In genomic region chr2:218034497-218035213, GRCh38 we compare ENCODE assay signal across 8 cellular contexts. TPM values are rescaled to one million over a fixed set of nuclear protein-coding genes. Genes with fewer than 3 reads are reported as not detected.
DNase-seq lines count a peak whose midpoint lies in the region; ATAC-seq and TF ChIP-seq lines count a peak whose summit lies in the region.
"Not testable (repeated sequence)": the region's sequence is repeated elsewhere in the genome, so short reads cannot be mapped to it uniquely, and the experiment has no call there.

No MANE protein-coding gene starts in this region.

- H3K27me3 Mint-ChIP-seq in Caco-2 (ENCODE audit: insufficient read depth, unreplicated experiment): peaks cover 14% of the 10 kb centered on the region
- H3K27me3 Mint-ChIP-seq in endodermal cell (ENCODE audit: insufficient read depth): peaks cover 53% of the 10 kb centered on the region

- intact Hi-C loops in Caco-2 (cut with micrococcal nuclease; ENCODE audit: unreplicated experiment): loop anchor here (1.0 to 2.0 kb wide), 4 partner anchors 24 to 249 kb away; no protein-coding TSS in a partner anchor

- H3K27ac ChIP-seq in endodermal cell (ENCODE audit: low read depth, low read length): not testable (repeated sequence)

- POLR2A ChIA-PET in Caco-2 (lab: Charles Lee): not testable (repeated sequence)

- 19 to 26% methylated on average over 6 to 23 of the region's 24 CpGs for WGBS in endodermal cell (ENCODE audit: insufficient coverage in 1 of 2, insufficient read length in 1 of 2), 2 experiments

- not testable (repeated sequence) for H3K9me3 Mint-ChIP-seq in Caco-2 (ENCODE audit: unreplicated experiment); endodermal cell

- not testable (repeated sequence) for H3K4me3 Mint-ChIP-seq in Caco-2 (ENCODE audit: unreplicated experiment)
- H3K4me3 Mint-ChIP-seq in endodermal cell: peak overlapping the region; percentile 41

- not testable (repeated sequence) for H3K27ac Mint-ChIP-seq in Caco-2 (ENCODE audit: unreplicated experiment); endodermal cell

- H3K4me1 Mint-ChIP-seq in Caco-2 (ENCODE audit: low read depth, unreplicated experiment); endodermal cell: not testable (repeated sequence)

- not testable (repeated sequence) for H3K4me1 ChIP-seq in Caco-2; endodermal cell (ENCODE audit: control insufficient read depth, insufficient read depth, low read length)

- H3K36me3 ChIP-seq in Caco-2 (ENCODE audit: control insufficient read depth, insufficient read depth, low read length); endodermal cell (ENCODE audit: control insufficient read depth, insufficient read depth, low read length): not testable (repeated sequence)

- CTCF ChIA-PET in Caco-2 (lab: Charles Lee): interaction anchor here (0.5 to 1.1 kb wide), 8 partner anchors 12 to 1516 kb away, joined by 3 to 32 read pairs (median 4); no protein-coding TSS in a partner anchor

- BruUV-seq in Caco-2 (replicated peaks; lab: Mats Ljungman, UMichigan): not testable (repeated sequence)

- ATAC-seq in GM21390 (IDR thresholded peaks at IDR 0.05; ENCODE audit: unreplicated experiment): peak; percentile 86

- not testable (repeated sequence) for H3K9me3 ChIP-seq in Caco-2; endodermal cell (ENCODE audit: control insufficient read depth, low read length)

- not testable (repeated sequence) for H3K36me3 Mint-ChIP-seq in Caco-2 (ENCODE audit: insufficient read depth, unreplicated experiment); endodermal cell (ENCODE audit: low read depth)

- TF ChIP-seq CTCF in Caco-2 (IDR thresholded peaks at IDR 0.05; ENCODE audit: insufficient read depth in 1 of 2, low read depth in 1 of 2, low read length in 1 of 2, severe bottlenecking in 1 of 2, unreplicated experiment in 1 of 2) (peak; percentile 76 to 85), endodermal cell (conservative IDR thresholded peaks at IDR 0.05) (peak; percentile 87)

- not testable (repeated sequence) for H3K9ac ChIP-seq in endodermal cell (ENCODE audit: extremely low read depth, low read length, poor library complexity, severe bottlenecking)

- H3K4me3 ChIP-seq in Caco-2 (ENCODE audit: low read depth, low read length): not testable (repeated sequence)
- H3K4me3 ChIP-seq in endodermal cell (ENCODE audit: low read length): peak overlapping the region; percentile 38

- DNase-seq in Caco-2 (peak; percentile 69 to 73), HS-27A (ENCODE audit: low read depth) (peak; percentile 5), NOMO-1 treated with dmso at 0.1 percent for 144 hours (lab: John Stamatoyannopoulos, UW; ENCODE audit: unreplicated experiment) (peak; percentile 93), endodermal cell (peak; percentile 90), mesenteric fat pad (ENCODE audit: low spot score) (peak; percentile 89)
- peak; percentile 12 for DNase-seq in activated CD8-positive, alpha-beta memory T cell treated with anti-CD3 and anti-CD28 coated beads, Interleukin-2, amount 50 U/mL, for 1 hour (ENCODE audit: extremely low read depth)
- DNase-seq in stimulated activated CD8-positive, alpha-beta memory T cell treated with anti-CD3 and anti-CD28 coated beads, Interleukin-15, amount 100 ng/mL, for 4 hours (ENCODE audit: low read depth in 2 of 2): peak; percentile 29 to 36

- not testable (repeated sequence) for H3K27me3 ChIP-seq in Caco-2 (replicated peaks; ENCODE audit: control insufficient read depth, insufficient read depth, low read length)
- peaks cover 38% of the 10 kb centered on the region for H3K27me3 ChIP-seq in endodermal cell (ENCODE audit: control insufficient read depth, insufficient read depth, low read length, poor library complexity, severe bottlenecking)

RNA-seq across cellular contexts. Expression of gene TNS1, which starts 31.9 kb away (rescaled TPM):
- total RNA-seq in Caco-2 (2022) (16.1 and 16.9 TPM in 2 replicates), endodermal cell (1 to 10 TPM; 3.3 to 4.2 TPM), mesenteric fat pad (449 TPM)
- polyA plus RNA-seq in endodermal cell (2013, experiment 1 of 2): 5.6 TPM
- polyA plus RNA-seq in endodermal cell (2013, experiment 2 of 2): 7.2 TPM

RNA-seq across cellular contexts. Expression of gene RUFY4, which starts 34.4 kb away (rescaled TPM):
- total RNA-seq in Caco-2 (2022) (not detected in 2 replicates), endodermal cell (under 1 TPM in 1 of 2 donors, not detected in 1; 0.35 TPM), mesenteric fat pad (0.42 TPM)
- not detected for polyA plus RNA-seq in endodermal cell (2013, experiment 1 of 2)
- not detected for polyA plus RNA-seq in endodermal cell (2013, experiment 2 of 2)

Comparison
In these comparisons a context has a peak if more than half of its experiments do, and no peak if none do; other contexts are left out.
1. DNase-seq: peak in every context shown above with its lines; median percentile 93 in NOMO-1 treated with dmso at 0.1 percent for 144 hours; 90 in endodermal cell; 89 in mesenteric fat pad; 71 in Caco-2; 32 in stimulated activated CD8-positive, alpha-beta memory T cell treated with anti-CD3 and anti-CD28 coated beads, Interleukin-15, amount 100 ng/mL, for 4 hours; 12 in activated CD8-positive, alpha-beta memory T cell treated with anti-CD3 and anti-CD28 coated beads, Interleukin-2, amount 50 U/mL, for 1 hour; 5 in HS-27A.
2. RNA of gene TNS1, which starts 31.9 kb away (total RNA-seq): 449 TPM in mesenteric fat pad (single experiment); 16.1 to 16.9 TPM in Caco-2 and 3.3 to 4.2 TPM in endodermal cell; every median in the first group is over 10 times any median in the second.